ENCODE assay signal across 20 cellular contexts in genomic region chr3:31777887-31778286, GRCh38.
"Had no signal": no experiment of that assay in that cellular context is flagged by ENCODE, and none has a peak within 500 bp of the region (broad histone marks: within the 10 kb centered on the region; RNA-seq: fewer than 3 reads in every experiment).

No MANE protein-coding gene starts in this region.

- H3K27me3 ChIP-seq: esophagus squamous epithelium, ovary, sigmoid colon, upper lobe of right lung had no signal

- H3K9me3 ChIP-seq: esophagus squamous epithelium, ovary had no signal

- DNase-seq: activated CD4-positive, alpha-beta T cell treated with anti-CD3 and anti-CD28 coated beads for 48 hours; activated CD8-positive, alpha-beta T cell treated with anti-CD3 and anti-CD28 coated beads for 36 hours; activated naive CD4-positive, alpha-beta T cell; activated naive CD8-positive, alpha-beta T cell treated with anti-CD3 and anti-CD28 coated beads for 36 hours; activated T-cell treated with anti-CD3 and anti-CD28 coated beads, Interleukin-2, amount 50 U/mL, for 1 hour; amygdala; dermis blood vessel endothelial cell; effector memory CD4-positive, alpha-beta T cell; esophagus squamous epithelium; immature natural killer cell; naive thymus-derived CD8-positive, alpha-beta T cell; ovary; sigmoid colon; stimulated activated CD4-positive, alpha-beta T cell treated with anti-CD3 and anti-CD28 coated beads, Interleukin-4, amount 100 ng/mL, for 24 hours; stimulated activated naive B cell treated with anti-CD40 and anti-IgM and Interleukin-4, amounts not matched to agents 10 μg/mL and 1 μg/mL and 100 μg/mL, for 72 hours; T-helper 2 cell; upper lobe of right lung had no signal

- ATAC-seq: naive thymus-derived CD8-positive, alpha-beta T cell; upper lobe of right lung had no signal

- FAIRE-seq: endothelial cell of umbilical vein, TTC549 had no signal

- H3K4me1 ChIP-seq: esophagus squamous epithelium, sigmoid colon, upper lobe of right lung had no signal

- H3K27ac ChIP-seq: esophagus squamous epithelium, ovary, sigmoid colon, thoracic aorta, upper lobe of right lung had no signal

- H3K4me3 ChIP-seq: esophagus squamous epithelium, ovary, sigmoid colon, thoracic aorta, upper lobe of right lung had no signal

- H3K36me3 ChIP-seq: esophagus squamous epithelium, ovary, sigmoid colon, thoracic aorta, upper lobe of right lung had no signal
